ENCODE assay signal across 18 cellular contexts in the genomic region with DNA sequence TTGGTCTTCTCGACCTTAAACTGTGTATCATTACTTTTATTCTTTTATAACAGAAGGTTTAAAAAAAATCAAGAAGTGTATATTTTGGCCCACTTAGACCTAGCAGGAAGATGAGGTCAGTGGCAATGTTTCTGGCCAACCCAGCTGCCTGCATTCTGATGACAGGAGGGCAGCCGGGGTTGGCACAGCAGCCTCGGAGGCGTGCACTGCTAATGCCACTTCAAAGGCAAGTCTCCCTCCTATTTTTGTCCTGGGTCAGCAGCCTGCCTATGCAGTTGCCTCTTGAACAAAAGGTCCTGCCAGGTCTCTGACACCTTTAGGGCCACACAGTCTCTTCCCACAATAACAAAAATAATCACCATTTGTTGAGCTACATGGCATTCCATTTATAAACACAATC.
DNase-seq lines count a peak whose midpoint lies in the region; ATAC-seq, FAIRE-seq and TF ChIP-seq lines count a peak whose summit lies in the region.
"Had no signal": no experiment of that assay in that cellular context is flagged by ENCODE, and none has a peak within 500 bp of the region (broad histone marks: within the 10 kb centered on the region; RNA-seq: fewer than 3 reads in every experiment).

No MANE protein-coding gene starts in this region.

- peak; percentile 94 to 97 (median 95) for ATAC-seq in heart left ventricle
- peak in 3 of 4 donors; percentile 47 to 65 (median 65) for ATAC-seq in pancreas
- no peak for ATAC-seq in HG02571 (IDR thresholded peaks at IDR 0.05; ENCODE audit: unreplicated experiment)
- ATAC-seq in HG03045 (IDR thresholded peaks at IDR 0.05; ENCODE audit: unreplicated experiment), result no peak
- no peak for ATAC-seq in GM18909 (IDR thresholded peaks at IDR 0.05; ENCODE audit: poor library complexity, unreplicated experiment)
- ATAC-seq: activated CD4-positive, CD25-positive, alpha-beta regulatory T cell treated with anti-CD3 and anti-CD28 coated beads, Interleukin-2, amount 50 U/mL, for 24 hours; mucosa of descending colon; T-helper 17 cell had no signal

- H3K27ac ChIP-seq in breast epithelium (peak overlapping the region; percentile 29 to 48), heart left ventricle (peak overlapping the region; percentile 43 to 88 (median 76)), pancreas (no peak overlapping the region)
- H3K27ac ChIP-seq: spleen had no signal

- H3K36me3 ChIP-seq in breast epithelium (no peaks in the 10 kb centered on the region), heart left ventricle (no peaks in the 10 kb centered on the region), pancreas (no peaks in the 10 kb centered on the region)
- H3K36me3 ChIP-seq: spleen had no signal

- H3K27ac Mint-ChIP-seq in MCF 10A (ENCODE audit: low read depth, unreplicated experiment), result no peak overlapping the region
- H3K27ac Mint-ChIP-seq: CD4-positive, alpha-beta T cell; dendritic cell treated with granulocyte-macrophage colony-stimulating factor and Interleukin-4, amounts not matched to agents 40 ng/mL and 50 ng/mL, for 4 days; T-helper 17 cell had no signal

- TF ChIP-seq CTCF in breast epithelium (IDR thresholded peaks at IDR 0.05) (no peak), MCF 10A (IDR thresholded peaks at IDR 0.05; ENCODE audit: unreplicated experiment) (no peak), heart left ventricle (IDR thresholded peaks at IDR 0.05) (no peak), pancreas (IDR thresholded peaks at IDR 0.05) (no peak)

- no peaks in the 10 kb centered on the region for H3K27me3 Mint-ChIP-seq in MCF 10A (ENCODE audit: insufficient read depth, unreplicated experiment)
- H3K27me3 Mint-ChIP-seq: dendritic cell treated with granulocyte-macrophage colony-stimulating factor and Interleukin-4, amounts not matched to agents 40 ng/mL and 50 ng/mL, for 4 days had no signal

- POLR2A ChIA-PET in MCF 10A (lab: Yijun Ruan, JAX), result interaction anchor here (0.6 to 1.8 kb wide), 3 partner anchors 67 to 186 kb away, joined by 3 to 7 read pairs (median 3); a partner anchor contains a TSS

- WGBS in heart left ventricle, 4 donors, result 27 to 37% (median 33%) methylated on average over 4 of the region's 4 CpGs
- 65 to 88% methylated on average over 4 of the region's 4 CpGs for WGBS in pancreas, 2 donors

- H3K4me1 Mint-ChIP-seq in MCF 10A (ENCODE audit: insufficient read depth, unreplicated experiment), result peaks cover 9% of the 10 kb centered on the region

- H3K9me3 ChIP-seq in breast epithelium (no peaks in the 10 kb centered on the region), heart left ventricle (no peaks in the 10 kb centered on the region), pancreas (no peaks in the 10 kb centered on the region)
- H3K9me3 ChIP-seq: mucosa of descending colon, spleen had no signal

- intact Hi-C loops in breast epithelium (cut with DNase I; ENCODE audit: low total_unique reads), result no loop called here
- intact Hi-C loops in MCF 10A (cut with micrococcal nuclease), result no loop called here
- intact Hi-C loops in heart left ventricle (cut with DNase I), result loop anchor here in 8 of 10 donors (5.0 to 10.0 kb wide), 9 partner anchors 36 to 291 kb away; a partner anchor contains a TSS
- intact Hi-C loops in pancreas (cut with DNase I), result loop anchor here in 1 of 3 donors (10.0 kb wide), 1 partner anchor 249 kb away; no protein-coding TSS in a partner anchor

- H3K4me1 ChIP-seq in breast epithelium (peaks cover 3 to 5% of the 10 kb centered on the region in 2 donors), heart left ventricle (peaks cover 0 to 53% (median 30%) of the 10 kb centered on the region in 12 donors), pancreas (no peaks in the 10 kb centered on the region)

- H3K36me3 Mint-ChIP-seq in MCF 10A (ENCODE audit: insufficient read depth, unreplicated experiment), result no peaks in the 10 kb centered on the region

- DNase-seq in breast epithelium (ENCODE audit: low spot score in 2 of 2) (peak in 1 of 2 donors; percentile 77), MCF 10A (ENCODE audit: unreplicated experiment) (no peak), heart left ventricle (peak; percentile 80 to 93 (median 83)), pancreas (peak in 1 of 6 donors; percentile 29), NCI-H510A (lab: John Stamatoyannopoulos, UW) (no peak)
- DNase-seq: activated effector memory CD4-positive, alpha-beta T cell treated with anti-CD3 and anti-CD28 coated beads, Interleukin-2, amount 50 U/mL, for 16 hours; CD4-positive, alpha-beta T cell; erythroblast; NCI-H1092; spleen; T-helper 17 cell had no signal

- H3K9me3 Mint-ChIP-seq in MCF 10A (ENCODE audit: unreplicated experiment), result no peaks in the 10 kb centered on the region
- H3K9me3 Mint-ChIP-seq: CD4-positive, alpha-beta T cell; dendritic cell treated with granulocyte-macrophage colony-stimulating factor and Interleukin-4, amounts not matched to agents 40 ng/mL and 50 ng/mL, for 4 days had no signal

- H3K4me3 Mint-ChIP-seq in MCF 10A (ENCODE audit: unreplicated experiment), result no peak overlapping the region
- H3K4me3 Mint-ChIP-seq: CD4-positive, alpha-beta T cell; dendritic cell treated with granulocyte-macrophage colony-stimulating factor and Interleukin-4, amounts not matched to agents 40 ng/mL and 50 ng/mL, for 4 days; T-helper 17 cell had no signal

- H3K27me3 ChIP-seq in breast epithelium (no peaks in the 10 kb centered on the region), heart left ventricle (no peaks in the 10 kb centered on the region), pancreas (no peaks in the 10 kb centered on the region)

- CTCF ChIA-PET in MCF 10A (lab: Yijun Ruan, JAX), result interaction anchor here (0.6 kb wide), 1 partner anchor 65 kb away, joined by 3 read pairs; no protein-coding TSS in a partner anchor

- no peak overlapping the region for H3K4me3 ChIP-seq in breast epithelium
- no peak overlapping the region for H3K4me3 ChIP-seq in heart left ventricle
- H3K4me3 ChIP-seq in pancreas, result no peak overlapping the region
- H3K4me3 ChIP-seq: mucosa of descending colon, spleen had no signal

- FAIRE-seq in pancreas (lab: Jason Lieb, UNC), result no peak
- FAIRE-seq: islet of Langerhans had no signal

- BruUV-seq in MCF 10A (replicated peaks; lab: Mats Ljungman, UMichigan), result no TSS peak

- TF ChIP-seq POLR2A in breast epithelium (IDR thresholded peaks at IDR 0.05) (no peak), heart left ventricle (IDR thresholded peaks at IDR 0.05) (no peak)

Comparison
In these comparisons a context has a peak if more than half of its experiments do, and no peak if none do; other contexts are left out.
1. DNase-seq: peak in heart left ventricle (5 of 5); none in MCF 10A (single experiment) and NCI-H510A (single experiment).
2. H3K27ac ChIP-seq: peak in breast epithelium (2 of 2) and heart left ventricle (12 of 12); none in pancreas (0 of 4).
3. ATAC-seq: peak in heart left ventricle (4 of 4) and pancreas (3 of 4); none in HG02571 (single experiment), HG03045 (single experiment) and GM18909 (single experiment).
4. intact Hi-C loops: an anchor here in heart left ventricle (5.0 to 10.0 kb wide); none called in breast epithelium and MCF 10A.